In genomic region chr3:169764453-169765280, GRCh38 we compare ENCODE assay signal across 1 cellular context.
A peak's percentile ranks its signal among the peaks of the same experiment; 100 is the strongest.
TF ChIP-seq lines count a peak whose summit lies in the region.

TSS of gene TERC (minus strand) at chr3:169765060.

TF ChIP-seq in K562, 482 proteins besides CTCF, POLR2A, EP300 and RAD21 (continued from another document and continues in another):
- no peak for TF ChIP-seq ATF2 (CRISPR knock-in tag; IDR thresholded peaks at IDR 0.05)
- TF ChIP-seq GATAD2B (IDR thresholded peaks at IDR 0.05; ENCODE audit: borderline replicate concordance) = no peak
- TF ChIP-seq HDAC3 (IDR thresholded peaks at IDR 0.05; ENCODE audit: borderline replicate concordance, partially characterized antibody) = no peak
- no peak for TF ChIP-seq TARDBP (IDR thresholded peaks at IDR 0.05)
- 0 out of 2 replicates have a peak, but pooled peaks have one; percentile 57 for TF ChIP-seq NKRF (IDR thresholded peaks at IDR 0.05; ENCODE audit: borderline replicate concordance)
- no peak for TF ChIP-seq NUFIP1 (IDR thresholded peaks at IDR 0.05; ENCODE audit: partially characterized antibody)
- TF ChIP-seq SMAD1 (IDR thresholded peaks at IDR 0.05; ENCODE audit: low read depth, low read length, partially characterized antibody) = peak; percentile 65
- TF ChIP-seq SRSF7 (optimal IDR thresholded peaks at IDR 0.05; ENCODE audit: low read depth, low read length) = no peak
- no peak for TF ChIP-seq ESRRB (CRISPR knock-in tag; IDR thresholded peaks at IDR 0.05; ENCODE audit: borderline replicate concordance)
- TF ChIP-seq BCOR (IDR thresholded peaks at IDR 0.05) = 0 out of 2 replicates have a peak, but pooled peaks have one; percentile 26
- TF ChIP-seq SMAD2 (IDR thresholded peaks at IDR 0.05; ENCODE audit: low read depth, low read length) = no peak
- no peak for TF ChIP-seq HMG20B (CRISPR knock-in tag; IDR thresholded peaks at IDR 0.05)
- TF ChIP-seq CEBPG (CRISPR knock-in tag; IDR thresholded peaks at IDR 0.05) = no peak
- no peak for TF ChIP-seq CEBPG (tag; conservative IDR thresholded peaks at IDR 0.05 in 1 of 2, IDR thresholded peaks at IDR 0.05 in 1 of 2)
- no peak for TF ChIP-seq NFE2 (IDR thresholded peaks at IDR 0.05; ENCODE audit: low read depth)
- no peak for TF ChIP-seq GATA2 (CRISPR knock-in tag; IDR thresholded peaks at IDR 0.05)
- peak; percentile 31; the same call in 1 of the 2 replicates for TF ChIP-seq BHLHE40 (IDR thresholded peaks at IDR 0.05; ENCODE audit: low read length)
- TF ChIP-seq DPF2 (IDR thresholded peaks at IDR 0.05) = 0 out of 2 replicates have a peak, but pooled peaks have one; percentile 32
- TF ChIP-seq ZNF445 (CRISPR knock-in tag; IDR thresholded peaks at IDR 0.05; ENCODE audit: low read depth) = no peak
- peak; percentile 49; the same call in 1 of the 2 replicates for TF ChIP-seq ZFP30 (CRISPR knock-in tag; IDR thresholded peaks at IDR 0.05; ENCODE audit: borderline replicate concordance)
- no peak for TF ChIP-seq ZBTB2 (IDR thresholded peaks at IDR 0.05)
- no peak for TF ChIP-seq ZNF76 (CRISPR knock-in tag; IDR thresholded peaks at IDR 0.05; ENCODE audit: borderline replicate concordance)
- TF ChIP-seq, protein P1, sequence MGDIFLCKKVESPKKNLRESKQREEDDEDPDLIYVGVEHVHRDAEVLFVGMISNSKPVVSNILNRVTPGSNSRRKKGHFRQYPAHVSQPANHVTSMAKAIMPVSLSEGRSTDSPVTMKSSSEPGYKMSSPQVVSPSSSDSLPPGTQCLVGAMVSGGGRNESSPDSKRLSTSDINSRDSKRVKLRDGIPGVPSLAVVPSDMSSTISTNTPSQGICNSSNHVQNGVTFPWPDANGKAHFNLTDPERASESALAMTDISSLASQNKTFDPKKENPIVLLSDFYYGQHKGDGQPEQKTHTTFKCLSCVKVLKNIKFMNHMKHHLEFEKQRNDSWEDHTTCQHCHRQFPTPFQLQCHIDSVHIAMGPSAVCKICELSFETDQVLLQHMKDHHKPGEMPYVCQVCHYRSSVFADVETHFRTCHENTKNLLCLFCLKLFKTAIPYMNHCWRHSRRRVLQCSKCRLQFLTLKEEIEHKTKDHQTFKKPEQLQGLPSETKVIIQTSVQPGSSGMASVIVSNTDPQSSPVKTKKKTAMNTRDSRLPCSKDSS (IDR thresholded peaks at IDR 0.05; ENCODE audit: low read depth, partially characterized antibody) = no peak
- no peak for TF ChIP-seq ZNF695 (CRISPR knock-in tag; IDR thresholded peaks at IDR 0.05)
- TF ChIP-seq MCM3 (IDR thresholded peaks at IDR 0.05) = no peak
- TF ChIP-seq TCF7 (IDR thresholded peaks at IDR 0.05; ENCODE audit: borderline replicate concordance) = no peak
- TF ChIP-seq ILF3 (IDR thresholded peaks at IDR 0.05; ENCODE audit: borderline replicate concordance) = peak; percentile 68; the same call in 1 of the 2 replicates
- TF ChIP-seq THRA (IDR thresholded peaks at IDR 0.05) = no peak
- no peak for TF ChIP-seq FOSL1 (tag; conservative IDR thresholded peaks at IDR 0.05)
- TF ChIP-seq, protein P2, sequence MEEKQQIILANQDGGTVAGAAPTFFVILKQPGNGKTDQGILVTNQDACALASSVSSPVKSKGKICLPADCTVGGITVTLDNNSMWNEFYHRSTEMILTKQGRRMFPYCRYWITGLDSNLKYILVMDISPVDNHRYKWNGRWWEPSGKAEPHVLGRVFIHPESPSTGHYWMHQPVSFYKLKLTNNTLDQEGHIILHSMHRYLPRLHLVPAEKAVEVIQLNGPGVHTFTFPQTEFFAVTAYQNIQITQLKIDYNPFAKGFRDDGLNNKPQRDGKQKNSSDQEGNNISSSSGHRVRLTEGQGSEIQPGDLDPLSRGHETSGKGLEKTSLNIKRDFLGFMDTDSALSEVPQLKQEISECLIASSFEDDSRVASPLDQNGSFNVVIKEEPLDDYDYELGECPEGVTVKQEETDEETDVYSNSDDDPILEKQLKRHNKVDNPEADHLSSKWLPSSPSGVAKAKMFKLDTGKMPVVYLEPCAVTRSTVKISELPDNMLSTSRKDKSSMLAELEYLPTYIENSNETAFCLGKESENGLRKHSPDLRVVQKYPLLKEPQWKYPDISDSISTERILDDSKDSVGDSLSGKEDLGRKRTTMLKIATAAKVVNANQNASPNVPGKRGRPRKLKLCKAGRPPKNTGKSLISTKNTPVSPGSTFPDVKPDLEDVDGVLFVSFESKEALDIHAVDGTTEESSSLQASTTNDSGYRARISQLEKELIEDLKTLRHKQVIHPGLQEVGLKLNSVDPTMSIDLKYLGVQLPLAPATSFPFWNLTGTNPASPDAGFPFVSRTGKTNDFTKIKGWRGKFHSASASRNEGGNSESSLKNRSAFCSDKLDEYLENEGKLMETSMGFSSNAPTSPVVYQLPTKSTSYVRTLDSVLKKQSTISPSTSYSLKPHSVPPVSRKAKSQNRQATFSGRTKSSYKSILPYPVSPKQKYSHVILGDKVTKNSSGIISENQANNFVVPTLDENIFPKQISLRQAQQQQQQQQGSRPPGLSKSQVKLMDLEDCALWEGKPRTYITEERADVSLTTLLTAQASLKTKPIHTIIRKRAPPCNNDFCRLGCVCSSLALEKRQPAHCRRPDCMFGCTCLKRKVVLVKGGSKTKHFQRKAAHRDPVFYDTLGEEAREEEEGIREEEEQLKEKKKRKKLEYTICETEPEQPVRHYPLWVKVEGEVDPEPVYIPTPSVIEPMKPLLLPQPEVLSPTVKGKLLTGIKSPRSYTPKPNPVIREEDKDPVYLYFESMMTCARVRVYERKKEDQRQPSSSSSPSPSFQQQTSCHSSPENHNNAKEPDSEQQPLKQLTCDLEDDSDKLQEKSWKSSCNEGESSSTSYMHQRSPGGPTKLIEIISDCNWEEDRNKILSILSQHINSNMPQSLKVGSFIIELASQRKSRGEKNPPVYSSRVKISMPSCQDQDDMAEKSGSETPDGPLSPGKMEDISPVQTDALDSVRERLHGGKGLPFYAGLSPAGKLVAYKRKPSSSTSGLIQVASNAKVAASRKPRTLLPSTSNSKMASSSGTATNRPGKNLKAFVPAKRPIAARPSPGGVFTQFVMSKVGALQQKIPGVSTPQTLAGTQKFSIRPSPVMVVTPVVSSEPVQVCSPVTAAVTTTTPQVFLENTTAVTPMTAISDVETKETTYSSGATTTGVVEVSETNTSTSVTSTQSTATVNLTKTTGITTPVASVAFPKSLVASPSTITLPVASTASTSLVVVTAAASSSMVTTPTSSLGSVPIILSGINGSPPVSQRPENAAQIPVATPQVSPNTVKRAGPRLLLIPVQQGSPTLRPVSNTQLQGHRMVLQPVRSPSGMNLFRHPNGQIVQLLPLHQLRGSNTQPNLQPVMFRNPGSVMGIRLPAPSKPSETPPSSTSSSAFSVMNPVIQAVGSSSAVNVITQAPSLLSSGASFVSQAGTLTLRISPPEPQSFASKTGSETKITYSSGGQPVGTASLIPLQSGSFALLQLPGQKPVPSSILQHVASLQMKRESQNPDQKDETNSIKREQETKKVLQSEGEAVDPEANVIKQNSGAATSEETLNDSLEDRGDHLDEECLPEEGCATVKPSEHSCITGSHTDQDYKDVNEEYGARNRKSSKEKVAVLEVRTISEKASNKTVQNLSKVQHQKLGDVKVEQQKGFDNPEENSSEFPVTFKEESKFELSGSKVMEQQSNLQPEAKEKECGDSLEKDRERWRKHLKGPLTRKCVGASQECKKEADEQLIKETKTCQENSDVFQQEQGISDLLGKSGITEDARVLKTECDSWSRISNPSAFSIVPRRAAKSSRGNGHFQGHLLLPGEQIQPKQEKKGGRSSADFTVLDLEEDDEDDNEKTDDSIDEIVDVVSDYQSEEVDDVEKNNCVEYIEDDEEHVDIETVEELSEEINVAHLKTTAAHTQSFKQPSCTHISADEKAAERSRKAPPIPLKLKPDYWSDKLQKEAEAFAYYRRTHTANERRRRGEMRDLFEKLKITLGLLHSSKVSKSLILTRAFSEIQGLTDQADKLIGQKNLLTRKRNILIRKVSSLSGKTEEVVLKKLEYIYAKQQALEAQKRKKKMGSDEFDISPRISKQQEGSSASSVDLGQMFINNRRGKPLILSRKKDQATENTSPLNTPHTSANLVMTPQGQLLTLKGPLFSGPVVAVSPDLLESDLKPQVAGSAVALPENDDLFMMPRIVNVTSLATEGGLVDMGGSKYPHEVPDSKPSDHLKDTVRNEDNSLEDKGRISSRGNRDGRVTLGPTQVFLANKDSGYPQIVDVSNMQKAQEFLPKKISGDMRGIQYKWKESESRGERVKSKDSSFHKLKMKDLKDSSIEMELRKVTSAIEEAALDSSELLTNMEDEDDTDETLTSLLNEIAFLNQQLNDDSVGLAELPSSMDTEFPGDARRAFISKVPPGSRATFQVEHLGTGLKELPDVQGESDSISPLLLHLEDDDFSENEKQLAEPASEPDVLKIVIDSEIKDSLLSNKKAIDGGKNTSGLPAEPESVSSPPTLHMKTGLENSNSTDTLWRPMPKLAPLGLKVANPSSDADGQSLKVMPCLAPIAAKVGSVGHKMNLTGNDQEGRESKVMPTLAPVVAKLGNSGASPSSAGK (IDR thresholded peaks at IDR 0.05) = 0 out of 2 replicates have a peak, but pooled peaks have one; percentile 31
- TF ChIP-seq HNRNPL (IDR thresholded peaks at IDR 0.05; ENCODE audit: low read depth, low read length) = 0 out of 2 replicates have a peak, but pooled peaks have one; percentile 53
- no peak for TF ChIP-seq ZNF253 (CRISPR knock-in tag; conservative IDR thresholded peaks at IDR 0.05)
- no peak for TF ChIP-seq ZNF639 (CRISPR knock-in tag; conservative IDR thresholded peaks at IDR 0.05 in 1 of 2, IDR thresholded peaks at IDR 0.05 in 1 of 2)
- TF ChIP-seq ZNF444 (CRISPR knock-in tag; IDR thresholded peaks at IDR 0.05) = no peak
- no peak for TF ChIP-seq FOS (IDR thresholded peaks at IDR 0.05; ENCODE audit: extremely low read depth, insufficient read length)
- TF ChIP-seq, protein P3, sequence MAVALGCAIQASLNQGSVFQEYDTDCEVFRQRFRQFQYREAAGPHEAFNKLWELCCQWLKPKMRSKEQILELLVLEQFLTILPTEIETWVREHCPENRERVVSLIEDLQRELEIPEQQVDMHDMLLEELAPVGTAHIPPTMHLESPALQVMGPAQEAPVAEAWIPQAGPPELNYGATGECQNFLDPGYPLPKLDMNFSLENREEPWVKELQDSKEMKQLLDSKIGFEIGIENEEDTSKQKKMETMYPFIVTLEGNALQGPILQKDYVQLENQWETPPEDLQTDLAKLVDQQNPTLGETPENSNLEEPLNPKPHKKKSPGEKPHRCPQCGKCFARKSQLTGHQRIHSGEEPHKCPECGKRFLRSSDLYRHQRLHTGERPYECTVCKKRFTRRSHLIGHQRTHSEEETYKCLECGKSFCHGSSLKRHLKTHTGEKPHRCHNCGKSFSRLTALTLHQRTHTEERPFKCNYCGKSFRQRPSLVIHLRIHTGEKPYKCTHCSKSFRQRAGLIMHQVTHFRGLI (CRISPR knock-in tag; IDR thresholded peaks at IDR 0.05) = no peak
- TF ChIP-seq ZNF707 (CRISPR knock-in tag; conservative IDR thresholded peaks at IDR 0.05) = 0 out of 2 replicates have a peak, but pooled peaks have one; percentile 27
- TF ChIP-seq ZNF764 (CRISPR knock-in tag; IDR thresholded peaks at IDR 0.05; ENCODE audit: low read depth) = no peak
- TF ChIP-seq TGIF2 (CRISPR knock-in tag; IDR thresholded peaks at IDR 0.05) = peak; percentile 76; the same call in 1 of the 2 replicates
- TF ChIP-seq EP400 (IDR thresholded peaks at IDR 0.05) = peak; percentile 67
